Comparison of ENCODE assay signal across 23 cellular contexts in the genomic region with DNA sequence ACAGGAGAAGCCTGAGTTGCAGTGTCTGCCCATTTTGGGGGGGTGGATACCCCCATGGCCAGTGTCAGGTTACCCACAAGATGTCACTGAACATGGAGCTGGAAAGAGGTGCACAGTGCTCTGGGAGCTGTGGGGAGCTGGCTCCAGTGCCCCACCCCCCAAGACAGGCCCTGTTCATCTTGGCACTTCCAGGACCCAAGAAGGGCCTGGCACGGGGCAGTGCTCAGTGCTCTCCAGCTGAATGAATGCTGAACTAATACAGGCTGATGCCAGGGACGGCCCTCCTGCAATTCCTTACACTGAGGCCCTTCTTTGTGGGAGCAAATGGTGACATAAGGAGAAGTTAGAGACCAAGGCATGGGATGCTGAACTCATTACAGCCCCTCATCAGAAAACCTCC.
"Had no signal": no experiment of that assay in that cellular context is flagged by ENCODE, and none has a peak within 500 bp of the region (broad histone marks: within the 10 kb centered on the region; RNA-seq: fewer than 3 reads in every experiment).

No MANE protein-coding gene starts in this region.

- DNase-seq: hippocampal formation; kidney glomerular epithelial cell; left cardiac atrium; midbrain; naive thymus-derived CD4-positive, alpha-beta T cell; stimulated activated CD4-positive, alpha-beta T cell treated with anti-CD3 and anti-CD28 coated beads, Interleukin-12 subunit alpha, Interleukin-12 subunit beta, amount 100 ng/mL, for 4 hours; stimulated activated CD4-positive, alpha-beta T cell treated with anti-CD3 and anti-CD28 coated beads, Interleukin-15, amount 100 ng/mL, for 24 hours; stimulated activated CD4-positive, alpha-beta T cell treated with anti-CD3 and anti-CD28 coated beads, Interleukin-2, amount 100 ng/mL, for 24 hours; stimulated activated CD4-positive, alpha-beta T cell treated with anti-CD3 and anti-CD28 coated beads, Interleukin-4, amount 100 ng/mL, for 1 hour; stimulated activated naive B cell treated with anti-CD40 and anti-IgM and Interleukin-4, amounts not matched to agents 10 μg/mL and 1 μg/mL and 100 μg/mL, for 72 hours; stimulated activated naive CD8-positive, alpha-beta T cell treated with anti-CD3 and anti-CD28 coated beads, Interleukin-15, Interleukin-2, amounts not matched to agents 100 U/mL and 50 U/mL, for 24 hours; stomach; testis; thyroid gland; transverse colon; upper lobe of left lung had no signal

- H3K27ac ChIP-seq: parathyroid adenoma, right atrium auricular region, skin epidermis, stomach, testis, thyroid gland, transverse colon, upper lobe of left lung, vagina had no signal

- H3K4me3 ChIP-seq: lung, mucosa of descending colon, right atrium auricular region, skin epidermis, stomach, testis, thyroid gland, transverse colon, upper lobe of left lung, vagina had no signal

- H3K4me1 ChIP-seq: parathyroid adenoma had no signal

- H3K79me2 ChIP-seq: parathyroid adenoma had no signal

- ATAC-seq: left cardiac atrium; mucosa of descending colon; naive thymus-derived CD4-positive, alpha-beta T cell; sciatic nerve; stimulated activated naive CD8-positive, alpha-beta T cell treated with anti-CD3 and anti-CD28 coated beads, Interleukin-15, Interleukin-2, amounts not matched to agents 100 U/mL and 50 U/mL, for 24 hours had no signal

- H2AFZ ChIP-seq: parathyroid adenoma had no signal

- H3K9me3 ChIP-seq: mucosa of descending colon, right atrium auricular region, stomach, testis, thyroid gland, transverse colon, upper lobe of left lung, vagina had no signal

- H3K27me3 ChIP-seq: right atrium auricular region, testis, thyroid gland, upper lobe of left lung, vagina had no signal

- H3K36me3 ChIP-seq: right atrium auricular region, stomach, thyroid gland, transverse colon, upper lobe of left lung, vagina had no signal
